Comparison of ENCODE assay signal across 8 cellular contexts in genomic region chr10:60238408-60239100, GRCh38.
DNase-seq lines count a peak whose midpoint lies in the region; TF ChIP-seq lines count a peak whose summit lies in the region.

No MANE protein-coding gene starts in this region.

- DNase-seq in AG09309 (ENCODE audit: low read depth) (peak; percentile 27), GM10248 (ENCODE audit: extremely low spot score) (peak; percentile 46), HCEC 1CT (peak; percentile 43), astrocyte of the cerebellum (ENCODE audit: low read depth) (peak; percentile 64), left kidney (ENCODE audit: low read depth, low spot score) (peak; percentile 25), glutamatergic neuron (no peak), NCI-H187 treated with DMSO at 0.1 percent for 48 hours (lab: John Stamatoyannopoulos, UW) (no peak)

- in situ Hi-C loops in astrocyte of the cerebellum (cut with HindIII; ENCODE audit: low sequenced_read_pairs): no loop called here

- TF ChIP-seq CTCF in AG09309 (IDR thresholded peaks at IDR 0.05; ENCODE audit: control insufficient read depth, insufficient read depth, low read depth, low read length, missing control alignments) (peak; percentile 52), GM10248 (IDR thresholded peaks at IDR 0.05; ENCODE audit: control extremely low read depth, extremely low read depth, low read depth, missing control alignments) (peak; percentile 37), LNCAP (IDR thresholded peaks at IDR 0.05) (peak; percentile 42; the same call in 1 of the 2 replicates), astrocyte of the cerebellum (IDR thresholded peaks at IDR 0.05; ENCODE audit: low read depth, low read length, missing control alignments) (peak; percentile 58), glutamatergic neuron (IDR thresholded peaks at IDR 0.05; ENCODE audit: partially characterized antibody, unreplicated experiment) (no peak)

- H3K4me1 Mint-ChIP-seq in glutamatergic neuron (ENCODE audit: low read depth, unreplicated experiment): peaks cover 10% of the 10 kb centered on the region

- POLR2A ChIA-PET in GM10248 (lab: Yijun Ruan, JAX): no interaction called here

- no peaks in the 10 kb centered on the region for H3K27me3 Mint-ChIP-seq in glutamatergic neuron (ENCODE audit: unreplicated experiment)

- CTCF ChIA-PET in GM10248 (lab: Yijun Ruan, JAX): interaction anchor here (0.9 to 2.5 kb wide), 11 partner anchors 20 to 410 kb away, joined by 3 to 10 read pairs (median 4); no protein-coding TSS in a partner anchor

- H3K27ac Mint-ChIP-seq in glutamatergic neuron (ENCODE audit: unreplicated experiment): no peak overlapping the region

- H3K4me3 Mint-ChIP-seq in glutamatergic neuron (ENCODE audit: unreplicated experiment): no peak overlapping the region

- H3K4me3 ChIP-seq in AG09309 (ENCODE audit: control insufficient read depth, low read depth, low read length): no peak overlapping the region
- H3K4me3 ChIP-seq in astrocyte of the cerebellum (ENCODE audit: low read depth, low read length): no peak overlapping the region

- no peaks in the 10 kb centered on the region for H3K9me3 Mint-ChIP-seq in glutamatergic neuron (ENCODE audit: unreplicated experiment)

- no peaks in the 10 kb centered on the region for H3K36me3 Mint-ChIP-seq in glutamatergic neuron (ENCODE audit: unreplicated experiment)

Comparison
In these comparisons a context has a peak if more than half of its experiments do, and no peak if none do; other contexts are left out.
1. DNase-seq: peak in AG09309 (single experiment), GM10248 (single experiment), HCEC 1CT (single experiment), astrocyte of the cerebellum (single experiment) and left kidney (single experiment); none in glutamatergic neuron (single experiment) and NCI-H187 treated with DMSO at 0.1 percent for 48 hours (single experiment).